ENCODE assay signal across 22 cellular contexts in genomic region chr9:131013771-131014676, GRCh38. TPM values are rescaled to one million over a fixed set of nuclear protein-coding genes. Genes with fewer than 3 reads are reported as not detected.
DNase-seq lines count a peak whose midpoint lies in the region; ATAC-seq, FAIRE-seq and TF ChIP-seq lines count a peak whose summit lies in the region.
"Had no signal": no experiment of that assay in that cellular context is flagged by ENCODE, and none has a peak within 500 bp of the region (broad histone marks: within the 10 kb centered on the region; RNA-seq: fewer than 3 reads in every experiment).

No MANE protein-coding gene starts in this region.

- 69 to 72% methylated on average over 18 of the region's 18 CpGs for WGBS in GM23248 (ENCODE audit: low coverage in 1 of 2, low lambda C conversion rate in 2 of 2, missing lambda C conversion rate in 2 of 2), 2 experiments
- WGBS in pancreas, 2 donors = 67 to 74% methylated on average over 15 to 18 of the region's 18 CpGs

- no peaks in the 10 kb centered on the region for H3K79me2 ChIP-seq in GM23248 (ENCODE audit: insufficient read depth)

- no peak overlapping the region for H3K4me3 ChIP-seq in GM23248
- no peak overlapping the region for H3K4me3 ChIP-seq in RWPE2 (ENCODE audit: severe bottlenecking)
- no peak overlapping the region for H3K4me3 ChIP-seq in pancreas
- H3K4me3 ChIP-seq: ascending aorta, colonic mucosa, thoracic aorta had no signal

- TF ChIP-seq CTCF in RWPE2 (IDR thresholded peaks at IDR 0.05; ENCODE audit: poor library complexity, severe bottlenecking) (no peak), pancreas (IDR thresholded peaks at IDR 0.05) (no peak)

- H3K9me3 ChIP-seq in GM23248 (ENCODE audit: low read depth) (no peaks in the 10 kb centered on the region), RWPE2 (ENCODE audit: severe bottlenecking) (peaks cover 19% of the 10 kb centered on the region), pancreas (no peaks in the 10 kb centered on the region)
- H3K9me3 ChIP-seq: ascending aorta, colonic mucosa, thoracic aorta had no signal

- ATAC-seq in RWPE2 (ENCODE audit: low read depth) (0 out of 3 replicates have a peak, but pooled peaks have one; percentile 8), left ventricle myocardium superior (peak; percentile 41), pancreas (peak in 3 of 4 donors; percentile 16 to 39 (median 35))
- ATAC-seq: Panc1 had no signal

- intact Hi-C loops in left ventricle myocardium superior (cut with micrococcal nuclease) = no loop called here
- intact Hi-C loops in pancreas (cut with DNase I) = no loop called here

- H3K9ac ChIP-seq in GM23248 = no peak overlapping the region

- no peaks in the 10 kb centered on the region for H3K9me2 ChIP-seq in GM23248 (ENCODE audit: insufficient read depth)

- H3K4me1 ChIP-seq in GM23248 (ENCODE audit: insufficient read depth) = no peaks in the 10 kb centered on the region
- no peaks in the 10 kb centered on the region for H3K4me1 ChIP-seq in RWPE2 (ENCODE audit: insufficient read depth, poor library complexity, severe bottlenecking)
- no peaks in the 10 kb centered on the region for H3K4me1 ChIP-seq in pancreas
- H3K4me1 ChIP-seq: ascending aorta, colonic mucosa had no signal

- H3K27ac ChIP-seq in GM23248 (no peak overlapping the region), RWPE2 (ENCODE audit: poor library complexity, severe bottlenecking) (no peak overlapping the region), pancreas (no peak overlapping the region)
- H3K27ac ChIP-seq: ascending aorta, colonic mucosa, thoracic aorta had no signal

- H3K36me3 ChIP-seq in GM23248 (ENCODE audit: low read depth) = no peaks in the 10 kb centered on the region
- H3K36me3 ChIP-seq in RWPE2 (ENCODE audit: low read depth) = no peaks in the 10 kb centered on the region
- no peaks in the 10 kb centered on the region for H3K36me3 ChIP-seq in pancreas
- H3K36me3 ChIP-seq: ascending aorta, colonic mucosa, thoracic aorta had no signal

- DNase-seq in GM23248 = peak; percentile 24
- no peak for DNase-seq in RWPE2 (ENCODE audit: low spot score)
- DNase-seq in left ventricle myocardium superior = no peak
- peak in 1 of 6 donors; percentile 56 for DNase-seq in pancreas
- no peak for DNase-seq in NK-92 (lab: John Stamatoyannopoulos, UW; ENCODE audit: unreplicated experiment)
- DNase-seq in AG08396 (ENCODE audit: low spot score) = no peak
- no peak for DNase-seq in SIG-M5 treated with dmso at 0.1 percent for 504 hours (lab: John Stamatoyannopoulos, UW; ENCODE audit: unreplicated experiment)
- no peak for DNase-seq in amniotic stem cell (lab: John Stamatoyannopoulos, UW)
- DNase-seq: activated CD4-positive, alpha-beta T cell treated with anti-CD3 and anti-CD28 coated beads, Interleukin-2, amount 10 ng/mL, durations not matched to agents 24 days and 14 days; activated gamma-delta T cell; colonic mucosa; DMS79; hippocampal formation; islet precursor cell; KG1; NCI-H187 treated with DMSO at 0.1 percent for 48 hours; NCI-H226; stimulated activated CD4-positive, alpha-beta T cell treated with anti-CD3 and anti-CD28 coated beads, Interleukin-15, amount 100 ng/mL, for 24 hours had no signal

- H4K20me1 ChIP-seq in GM23248 (ENCODE audit: insufficient read depth) = no peaks in the 10 kb centered on the region

- no peaks in the 10 kb centered on the region for H3F3A ChIP-seq in GM23248 (ENCODE audit: insufficient read depth)

- in situ Hi-C loops in GM23248 (cut with MboI) = no loop called here

- no peak overlapping the region for H2AFZ ChIP-seq in GM23248

- H3K4me2 ChIP-seq in GM23248 (ENCODE audit: unreplicated experiment) = no peak overlapping the region

- peaks cover 46% of the 10 kb centered on the region for H3K27me3 ChIP-seq in GM23248 (replicated peaks; ENCODE audit: insufficient read depth)
- H3K27me3 ChIP-seq in RWPE2 (ENCODE audit: insufficient read depth, poor library complexity, severe bottlenecking) = peaks cover 5% of the 10 kb centered on the region
- peaks cover 0 to 4% (median 0%) of the 10 kb centered on the region in 4 donors for H3K27me3 ChIP-seq in pancreas
- H3K27me3 ChIP-seq: ascending aorta had no signal

- FAIRE-seq in pancreas (lab: Jason Lieb, UNC) = no peak
- FAIRE-seq: endometrium had no signal

RNA-seq across cellular contexts. Expression of gene LAMC3, which starts 5.0 kb away (rescaled TPM):
- total RNA-seq in GM23248 (2014; rRNA removed; shearing (Covaris generic)) = not detected in 2 replicates
- polyA plus RNA-seq in GM23248 (2016; fragmentation: Nextera tagmentation; extraction: Ambion mirVana) (not detected in 2 replicates), pancreas (1 to 10 TPM; 5.1 to 8.9 TPM)
- total RNA-seq in left ventricle myocardium superior (0.07 TPM), pancreas (1 to 10 TPM; 1.1 to 4.9 (median 2.2) TPM)
